Comparison of ENCODE assay signal across 15 cellular contexts in the genomic region with DNA sequence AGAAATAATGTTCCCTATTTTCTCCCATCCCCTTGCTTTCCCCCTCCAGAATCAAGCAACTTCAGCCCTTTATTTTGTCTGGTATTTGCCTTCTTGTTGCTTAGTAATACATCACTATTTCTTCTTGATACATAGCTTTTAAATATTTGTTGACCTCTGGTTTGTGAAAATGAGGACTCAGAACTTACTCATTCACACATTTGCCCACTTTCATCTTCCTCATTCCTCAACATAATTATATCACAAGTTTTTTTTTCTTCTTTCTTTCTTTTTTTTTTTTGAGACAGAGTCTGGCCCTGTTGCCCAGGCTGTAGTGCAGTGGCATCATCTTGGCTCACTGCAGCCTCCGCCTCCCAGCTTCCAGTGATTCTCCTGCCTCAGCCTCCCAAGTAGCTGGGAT. TPM values are rescaled to one million over a fixed set of nuclear protein-coding genes. Genes with fewer than 3 reads are reported as not detected.
DNase-seq lines count a peak whose midpoint lies in the region; ATAC-seq and TF ChIP-seq lines count a peak whose summit lies in the region.
"Had no signal": no experiment of that assay in that cellular context is flagged by ENCODE, and none has a peak within 500 bp of the region (broad histone marks: within the 10 kb centered on the region; RNA-seq: fewer than 3 reads in every experiment).

No MANE protein-coding gene starts in this region.

- H3K27me3 Mint-ChIP-seq in activated T-cell treated with anti-CD3 and anti-CD28 coated beads, Interleukin-2, amount 50 U/mL, for 24 hours, result no peaks in the 10 kb centered on the region
- H3K27me3 Mint-ChIP-seq in stimulated activated memory B cell treated with anti-CD40 and anti-IgM and Interleukin-4, amounts not matched to agents 10 μg/mL and 1 μg/mL and 100 μg/mL, for 72 hours, result no peaks in the 10 kb centered on the region
- H3K27me3 Mint-ChIP-seq: CD4-positive, alpha-beta T cell had no signal

- no peak overlapping the region for H3K4me3 Mint-ChIP-seq in activated T-cell treated with anti-CD3 and anti-CD28 coated beads, Interleukin-2, amount 50 U/mL, for 24 hours
- no peak overlapping the region for H3K4me3 Mint-ChIP-seq in stimulated activated memory B cell treated with anti-CD40 and anti-IgM and Interleukin-4, amounts not matched to agents 10 μg/mL and 1 μg/mL and 100 μg/mL, for 72 hours
- H3K4me3 Mint-ChIP-seq: CD4-positive, alpha-beta T cell had no signal

- H3K36me3 Mint-ChIP-seq in activated T-cell treated with anti-CD3 and anti-CD28 coated beads, Interleukin-2, amount 50 U/mL, for 24 hours (ENCODE audit: low read depth), result peaks cover 72% of the 10 kb centered on the region
- H3K36me3 Mint-ChIP-seq in stimulated activated memory B cell treated with anti-CD40 and anti-IgM and Interleukin-4, amounts not matched to agents 10 μg/mL and 1 μg/mL and 100 μg/mL, for 72 hours, result peaks cover 51% of the 10 kb centered on the region

- no peaks in the 10 kb centered on the region for H3K9me3 Mint-ChIP-seq in activated T-cell treated with anti-CD3 and anti-CD28 coated beads, Interleukin-2, amount 50 U/mL, for 24 hours
- no peaks in the 10 kb centered on the region for H3K9me3 Mint-ChIP-seq in stimulated activated memory B cell treated with anti-CD40 and anti-IgM and Interleukin-4, amounts not matched to agents 10 μg/mL and 1 μg/mL and 100 μg/mL, for 72 hours
- H3K9me3 Mint-ChIP-seq: CD4-positive, alpha-beta T cell had no signal

- TF ChIP-seq CTCF in cardiac fibroblast (IDR thresholded peaks at IDR 0.05; ENCODE audit: low read depth, low read length), result no peak

- H3K4me3 ChIP-seq in cardiac fibroblast (replicated peaks in 1 of 2; ENCODE audit: low read depth in 2 of 2, low read length in 2 of 2), result no peak overlapping the region

- peaks cover 52% of the 10 kb centered on the region for H3K4me1 Mint-ChIP-seq in activated T-cell treated with anti-CD3 and anti-CD28 coated beads, Interleukin-2, amount 50 U/mL, for 24 hours (ENCODE audit: low read depth)
- H3K4me1 Mint-ChIP-seq in stimulated activated memory B cell treated with anti-CD40 and anti-IgM and Interleukin-4, amounts not matched to agents 10 μg/mL and 1 μg/mL and 100 μg/mL, for 72 hours, result peaks cover 30% of the 10 kb centered on the region

- no peak for DNase-seq in activated T-cell treated with anti-CD3 and anti-CD28 coated beads, Interleukin-2, amount 50 U/mL, for 24 hours
- DNase-seq in activated T-cell treated with anti-CD3 and anti-CD28 coated beads for 4 hours (no peak), LHCN-M2 (ENCODE audit: low read depth) (peak; percentile 57), cardiac fibroblast (ENCODE audit: low read depth in 2 of 2) (peak; percentile 12 to 24), UCSD-AML1 (lab: John Stamatoyannopoulos, UW; ENCODE audit: unreplicated experiment) (no peak), NCI-H2029 treated with DMSO at 0.1 percent for 48 hours (lab: John Stamatoyannopoulos, UW) (no peak)
- DNase-seq: activated CD4-positive, alpha-beta T cell treated with anti-CD3 and anti-CD28 coated beads for 48 hours; CD4-positive, alpha-beta T cell; mesendoderm; NCI-H1694 treated with DMSO at 0.1 percent for 48 hours; NCI-H446 treated with DMSO at 0.1 percent for 48 hours; SIG-M5; stimulated activated CD4-positive, alpha-beta T cell treated with anti-CD3 and anti-CD28 coated beads, Interleukin-15, amount 100 ng/mL, for 24 hours had no signal

- no peak for ATAC-seq in stimulated activated memory B cell treated with anti-CD40 and anti-IgM and Interleukin-4, amounts not matched to agents 10 μg/mL and 1 μg/mL and 100 μg/mL, for 72 hours
- no peak for ATAC-seq in HG02610 (IDR thresholded peaks at IDR 0.05; ENCODE audit: unreplicated experiment)

- H3K27ac Mint-ChIP-seq in activated T-cell treated with anti-CD3 and anti-CD28 coated beads, Interleukin-2, amount 50 U/mL, for 24 hours, result peak overlapping the region; percentile 59
- H3K27ac Mint-ChIP-seq in stimulated activated memory B cell treated with anti-CD40 and anti-IgM and Interleukin-4, amounts not matched to agents 10 μg/mL and 1 μg/mL and 100 μg/mL, for 72 hours, result peak overlapping the region; percentile 44

RNA-seq across cellular contexts. Expression of a gene that starts 28.9 kb away (rescaled TPM):
- 34.4 and 48.5 TPM in 2 replicates for total RNA-seq in LHCN-M2 (2014; rRNA removed)
- polyA plus RNA-seq in LHCN-M2 (2012), result 84.5 TPM

RNA-seq across cellular contexts. Expression of a gene that starts 29.9 kb away (rescaled TPM):
- 45.7 and 60.3 TPM in 2 replicates for total RNA-seq in LHCN-M2 (2014; rRNA removed)
- polyA plus RNA-seq in LHCN-M2 (2012), result 12.6 TPM

RNA-seq across cellular contexts. Expression of a gene that starts 51.2 kb away (rescaled TPM):
- 1.8 and 2.1 TPM in 2 replicates for total RNA-seq in LHCN-M2 (2014; rRNA removed)
- 3.5 TPM for polyA plus RNA-seq in LHCN-M2 (2012)
- total RNA-seq: CD4-positive, alpha-beta T cell had no signal

Comparison
In these comparisons a context has a peak if more than half of its experiments do, and no peak if none do; other contexts are left out.
1. DNase-seq: peak in LHCN-M2 (single experiment) and cardiac fibroblast (2 of 2); none in activated T-cell treated with anti-CD3 and anti-CD28 coated beads, Interleukin-2, amount 50 U/mL, for 24 hours (single experiment), activated T-cell treated with anti-CD3 and anti-CD28 coated beads for 4 hours (single experiment), UCSD-AML1 (single experiment) and NCI-H2029 treated with DMSO at 0.1 percent for 48 hours (single experiment).